ENCODE assay signal across 8 cellular contexts in genomic region chr6:157033428-157034140, GRCh38.
DNase-seq lines count a peak whose midpoint lies in the region; ATAC-seq and TF ChIP-seq lines count a peak whose summit lies in the region.

No MANE protein-coding gene starts in this region.

- H3K9me3 Mint-ChIP-seq in Calu3 (ENCODE audit: low read depth, unreplicated experiment): no peaks in the 10 kb centered on the region
- no peaks in the 10 kb centered on the region for H3K9me3 Mint-ChIP-seq in effector memory CD8-positive, alpha-beta T cell

- no peak for DNase-seq in Calu3
- DNase-seq in NCI-H526 treated with DMSO at 0.1 percent for 48 hours (lab: John Stamatoyannopoulos, UW): peak; percentile 19
- no peak for DNase-seq in effector memory CD8-positive, alpha-beta T cell
- DNase-seq in NCI-H187 treated with DMSO at 0.1 percent for 48 hours (lab: John Stamatoyannopoulos, UW): no peak
- DNase-seq in OCI-M2 (lab: John Stamatoyannopoulos, UW; ENCODE audit: unreplicated experiment): no peak

- H3K4me3 ChIP-seq in neutrophil (ENCODE audit: low read depth in 1 of 2, low read length in 1 of 2): peak overlapping the region; percentile 40 to 51

- no peaks in the 10 kb centered on the region for H3K27me3 Mint-ChIP-seq in Calu3 (ENCODE audit: unreplicated experiment)
- H3K27me3 Mint-ChIP-seq in effector memory CD8-positive, alpha-beta T cell: no peaks in the 10 kb centered on the region

- no TSS peak for BruUV-seq in Calu3 (replicated peaks; lab: Mats Ljungman, UMichigan)

- H3K27me3 ChIP-seq in neutrophil: no peaks in the 10 kb centered on the region

- H3K4me1 Mint-ChIP-seq in Calu3 (ENCODE audit: low read depth, unreplicated experiment): no peaks in the 10 kb centered on the region
- peaks cover 20 to 26% of the 10 kb centered on the region in 2 donors for H3K4me1 Mint-ChIP-seq in effector memory CD8-positive, alpha-beta T cell (ENCODE audit: low read depth in 2 of 2)

- TF ChIP-seq CTCF in Calu3 (IDR thresholded peaks at IDR 0.05; ENCODE audit: unreplicated experiment) (no peak), neutrophil (IDR thresholded peaks at IDR 0.05) (no peak)

- intact Hi-C loops in Calu3 (cut with micrococcal nuclease; ENCODE audit: unreplicated experiment): loop anchor here (5.0 kb wide), 2 partner anchors 149 to 251 kb away; no protein-coding TSS in a partner anchor

- H3K36me3 Mint-ChIP-seq in Calu3 (ENCODE audit: insufficient read depth, unreplicated experiment): no peaks in the 10 kb centered on the region
- H3K36me3 Mint-ChIP-seq in effector memory CD8-positive, alpha-beta T cell (ENCODE audit: insufficient read depth): peaks cover 3% of the 10 kb centered on the region

- peak; percentile 49 for ATAC-seq in effector memory CD8-positive, alpha-beta T cell (replicated peaks)
- ATAC-seq in GM21360 (IDR thresholded peaks at IDR 0.05; ENCODE audit: unreplicated experiment) (no peak), HG02571 (IDR thresholded peaks at IDR 0.05; ENCODE audit: unreplicated experiment) (no peak)

- H3K27ac ChIP-seq in neutrophil: peak overlapping the region; percentile 51

- CTCF ChIA-PET in Calu3 (lab: Charles Lee): interaction anchor here (0.9 kb wide), 1 partner anchor 12 kb away, joined by 5 read pairs; no protein-coding TSS in a partner anchor

- peak overlapping the region; percentile 78 for H3K4me3 Mint-ChIP-seq in Calu3 (ENCODE audit: low read depth, unreplicated experiment)
- H3K4me3 Mint-ChIP-seq in effector memory CD8-positive, alpha-beta T cell: peak overlapping the region; percentile 73 to 84

- no peaks in the 10 kb centered on the region for H3K36me3 ChIP-seq in neutrophil

- H3K9me3 ChIP-seq in neutrophil: no peaks in the 10 kb centered on the region

- H3K27ac Mint-ChIP-seq in Calu3 (ENCODE audit: unreplicated experiment): peak overlapping the region; percentile 72
- H3K27ac Mint-ChIP-seq in effector memory CD8-positive, alpha-beta T cell: peak overlapping the region; percentile 53 to 96

- H3K4me1 ChIP-seq in neutrophil (ENCODE audit: control insufficient read depth in 1 of 2, insufficient read depth in 1 of 2, low read depth in 1 of 2, low read length in 1 of 2): peaks cover 13 to 34% of the 10 kb centered on the region in 2 experiments
